In genomic region chr2:166609183-166609959, GRCh38 we compare ENCODE assay signal across 1 cellular context.
A peak's percentile ranks its signal among the peaks of the same experiment; 100 is the strongest.
TF ChIP-seq lines count a peak whose summit lies in the region.

No MANE protein-coding gene starts in this region.

TF ChIP-seq in HepG2, 621 proteins besides CTCF, POLR2A, EP300 and RAD21 (continued from another document and continues in another):
- TF ChIP-seq TFE3 (CRISPR knock-in tag; IDR thresholded peaks at IDR 0.05), result no peak
- TF ChIP-seq SKIL (CRISPR knock-in tag; IDR thresholded peaks at IDR 0.05; ENCODE audit: borderline replicate concordance), result no peak
- no peak for TF ChIP-seq SUZ12 (IDR thresholded peaks at IDR 0.05; ENCODE audit: low read depth, low read length)
- TF ChIP-seq SMAD3 (CRISPR knock-in tag; IDR thresholded peaks at IDR 0.05), result no peak
- no peak for TF ChIP-seq FOSL2 (CRISPR knock-in tag; IDR thresholded peaks at IDR 0.05)
- TF ChIP-seq IRF1 (CRISPR knock-in tag; IDR thresholded peaks at IDR 0.05; ENCODE audit: low read depth), result no peak
- no peak for TF ChIP-seq ZNF296 (CRISPR knock-in tag; conservative IDR thresholded peaks at IDR 0.05)
- peak; percentile 56 for TF ChIP-seq PAXIP1 (CRISPR knock-in tag; conservative IDR thresholded peaks at IDR 0.05)
- TF ChIP-seq ELK4 (CRISPR knock-in tag; IDR thresholded peaks at IDR 0.05; ENCODE audit: borderline replicate concordance), result no peak
- TF ChIP-seq SNAPC5 (CRISPR knock-in tag; IDR thresholded peaks at IDR 0.05; ENCODE audit: borderline replicate concordance), result no peak
- no peak for TF ChIP-seq DNMT1 (CRISPR knock-in tag; IDR thresholded peaks at IDR 0.05)
- TF ChIP-seq ZNF597 (CRISPR knock-in tag; IDR thresholded peaks at IDR 0.05), result no peak
- no peak for TF ChIP-seq POLR2AphosphoS5 (IDR thresholded peaks at IDR 0.05; ENCODE audit: low read depth, low read length)
- TF ChIP-seq MXD4 (CRISPR knock-in tag; IDR thresholded peaks at IDR 0.05), result no peak
- no peak for TF ChIP-seq GZF1 (CRISPR knock-in tag; IDR thresholded peaks at IDR 0.05)
- TF ChIP-seq ZFP36 (IDR thresholded peaks at IDR 0.05; ENCODE audit: borderline replicate concordance, low read depth, low read length, partially characterized antibody), result no peak
- TF ChIP-seq YEATS4 (CRISPR knock-in tag; IDR thresholded peaks at IDR 0.05; ENCODE audit: borderline replicate concordance), result no peak
- no peak for TF ChIP-seq ZNF607 (CRISPR knock-in tag; IDR thresholded peaks at IDR 0.05; ENCODE audit: borderline replicate concordance)
- TF ChIP-seq KLF6 (CRISPR knock-in tag; IDR thresholded peaks at IDR 0.05), result no peak
- TF ChIP-seq SATB2 (CRISPR knock-in tag; IDR thresholded peaks at IDR 0.05), result no peak
- TF ChIP-seq HOXA7 (CRISPR knock-in tag; IDR thresholded peaks at IDR 0.05), result no peak
- no peak for TF ChIP-seq ZKSCAN8 (CRISPR knock-in tag; IDR thresholded peaks at IDR 0.05; ENCODE audit: borderline replicate concordance)
- no peak for TF ChIP-seq RFXAP (CRISPR knock-in tag; IDR thresholded peaks at IDR 0.05; ENCODE audit: borderline replicate concordance)
- no peak for TF ChIP-seq ZNF687 (CRISPR knock-in tag; IDR thresholded peaks at IDR 0.05)
- TF ChIP-seq ZNF670 (CRISPR knock-in tag; IDR thresholded peaks at IDR 0.05; ENCODE audit: borderline replicate concordance), result no peak
- TF ChIP-seq ZNF552 (CRISPR knock-in tag; IDR thresholded peaks at IDR 0.05; ENCODE audit: borderline replicate concordance), result no peak
- TF ChIP-seq NFKBIZ (CRISPR knock-in tag; IDR thresholded peaks at IDR 0.05), result no peak
- TF ChIP-seq HNF1B (CRISPR knock-in tag; IDR thresholded peaks at IDR 0.05), result no peak
- no peak for TF ChIP-seq ZNF557 (CRISPR knock-in tag; IDR thresholded peaks at IDR 0.05)
- TF ChIP-seq SAP130 (CRISPR knock-in tag; IDR thresholded peaks at IDR 0.05; ENCODE audit: low read depth), result no peak
- TF ChIP-seq ZFP41 (CRISPR knock-in tag; IDR thresholded peaks at IDR 0.05; ENCODE audit: borderline replicate concordance), result no peak
- no peak for TF ChIP-seq FOXK2 (IDR thresholded peaks at IDR 0.05)
- no peak for TF ChIP-seq ATF5 (CRISPR knock-in tag; IDR thresholded peaks at IDR 0.05; ENCODE audit: low read depth)
- TF ChIP-seq ZBTB39 (CRISPR knock-in tag; IDR thresholded peaks at IDR 0.05), result no peak
- TF ChIP-seq NKX3-1 (CRISPR knock-in tag; IDR thresholded peaks at IDR 0.05), result no peak
